Comparison of ENCODE assay signal across 10 cellular contexts in genomic region chr11:554428-554823, GRCh38. TPM values are rescaled to one million over a fixed set of nuclear protein-coding genes. Genes with fewer than 3 reads are reported as not detected.
A peak's percentile ranks its signal among the peaks of the same experiment; 100 is the strongest.
DNase-seq lines count a peak whose midpoint lies in the region; ATAC-seq and TF ChIP-seq lines count a peak whose summit lies in the region.
"Had no signal": no experiment of that assay in that cellular context is flagged by ENCODE, and none has a peak within 500 bp of the region (broad histone marks: within the 10 kb centered on the region; RNA-seq: fewer than 3 reads in every experiment).

No MANE protein-coding gene starts in this region.

- H3K4me3 ChIP-seq in GM06990 (replicated peaks; ENCODE audit: low read depth, low read length), result peak overlapping the region; percentile 49
- H3K4me3 ChIP-seq in PC-9, result no peak overlapping the region
- peak overlapping the region; percentile 58 for H3K4me3 ChIP-seq in epithelial cell of proximal tubule (ENCODE audit: low read depth, low read length)
- H3K4me3 ChIP-seq in psoas muscle, result peak overlapping the region; percentile 49

- H3K27me3 ChIP-seq in GM06990 (replicated peaks; ENCODE audit: control insufficient read depth, insufficient read depth, low read length), result peaks cover 2% of the 10 kb centered on the region
- no peaks in the 10 kb centered on the region for H3K27me3 ChIP-seq in PC-9 (ENCODE audit: insufficient read depth, low read depth)
- H3K27me3 ChIP-seq in psoas muscle (ENCODE audit: insufficient read depth in 3 of 3, low read length in 2 of 3), result peaks cover 0 to 64% (median 36%) of the 10 kb centered on the region in 3 donors
- H3K27me3 ChIP-seq: thyroid gland had no signal

- H3K4me1 ChIP-seq in PC-9 (replicated peaks; ENCODE audit: insufficient read depth), result no peaks in the 10 kb centered on the region
- H3K4me1 ChIP-seq in psoas muscle, result peaks cover 5% of the 10 kb centered on the region

- CTCF ChIA-PET in PC-9 (lab: Charles Lee), result interaction anchor here (1.2 kb wide), 1 partner anchor 172 kb away, joined by 3 read pairs; no protein-coding TSS in a partner anchor

- peak overlapping the region; percentile 64 for H3K4me2 ChIP-seq in PC-9

- no peaks in the 10 kb centered on the region for H3K79me2 ChIP-seq in PC-9 (ENCODE audit: low read depth)

- no peaks in the 10 kb centered on the region for H4K20me1 ChIP-seq in PC-9 (ENCODE audit: insufficient read depth)

- H3F3A ChIP-seq in PC-9 (ENCODE audit: insufficient read depth, low read depth), result peaks cover 7% of the 10 kb centered on the region; the same call in 1 of the 2 replicates

- H3K9me3 ChIP-seq in PC-9 (ENCODE audit: insufficient read depth, low read depth), result no peaks in the 10 kb centered on the region
- H3K9me3 ChIP-seq in psoas muscle, result no peaks in the 10 kb centered on the region
- H3K9me3 ChIP-seq: thyroid gland had no signal

- H3K36me3 ChIP-seq in GM06990 (ENCODE audit: control insufficient read depth, insufficient read depth, low read length) (no peaks in the 10 kb centered on the region), PC-9 (ENCODE audit: low read depth) (no peaks in the 10 kb centered on the region), psoas muscle (ENCODE audit: insufficient read depth in 1 of 2, low read depth in 1 of 2) (no peaks in the 10 kb centered on the region)
- H3K36me3 ChIP-seq: thyroid gland had no signal

- ATAC-seq in psoas muscle (peak in 3 of 4 donors; percentile 13 to 21 (median 15)), GM19455 (IDR thresholded peaks at IDR 0.05; ENCODE audit: unreplicated experiment) (no peak), GM21723 (IDR thresholded peaks at IDR 0.05; ENCODE audit: unreplicated experiment) (no peak), HG03196 (IDR thresholded peaks at IDR 0.05; ENCODE audit: unreplicated experiment) (no peak)

- no peak overlapping the region for H2AFZ ChIP-seq in PC-9

- intact Hi-C loops in PC-9 (cut with micrococcal nuclease; ENCODE audit: unreplicated experiment) (no loop called here), psoas muscle (cut with DNase I) (loop anchor here (2.0 kb wide), 2 partner anchors 168 to 170 kb away; no protein-coding TSS in a partner anchor), posterior cingulate gyrus (cut with DNase I) (no loop called here)

- TF ChIP-seq CTCF in GM06990 (IDR thresholded peaks at IDR 0.05; ENCODE audit: insufficient read depth, low read length, poor library complexity, severe bottlenecking) (no peak), PC-9 (conservative IDR thresholded peaks at IDR 0.05) (no peak), epithelial cell of proximal tubule (conservative IDR thresholded peaks at IDR 0.05; ENCODE audit: low read depth, low read length) (no peak), psoas muscle (IDR thresholded peaks at IDR 0.05) (no peak)

- no peaks in the 10 kb centered on the region for H3K9me2 ChIP-seq in PC-9 (ENCODE audit: insufficient read depth)

- H3K27ac ChIP-seq in PC-9, result no peak overlapping the region
- no peak overlapping the region for H3K27ac ChIP-seq in psoas muscle
- H3K27ac ChIP-seq: thyroid gland had no signal

- WGBS in psoas muscle, 3 donors, result 20 to 24% (median 23%) methylated on average over 18 to 21 of the region's 21 CpGs

- POLR2A ChIA-PET in PC-9 (lab: Charles Lee; ENCODE audit: unreplicated experiment), result interaction anchor here (0.5 kb wide), 1 partner anchor 272 kb away, joined by 10 read pairs; no protein-coding TSS in a partner anchor

- no peak for DNase-seq in GM06990 (ENCODE audit: extremely low read depth, insufficient read length)
- DNase-seq in PC-9, result no peak
- DNase-seq in epithelial cell of proximal tubule (ENCODE audit: low read depth), result no peak
- no peak for DNase-seq in psoas muscle
- DNase-seq in posterior cingulate gyrus, result no peak
- DNase-seq: amniotic stem cell had no signal

- BruUV-seq in PC-9 (replicated peaks; lab: Mats Ljungman, UMichigan), result no TSS peak

RNA-seq across cellular contexts. Expression of gene LMNTD2, which starts 6.1 kb away (rescaled TPM):
- total RNA-seq in PC-9 (2021) (12.8 and 16.3 TPM in 2 replicates), epithelial cell of proximal tubule (1.5 and 2.2 TPM in 2 replicates), psoas muscle (under 1 TPM in 2 of 4 donors, not detected in 2; 0.25 to 0.27 TPM)
- under 1 TPM; 0.04 to 0.12 (median 0.09) TPM for polyA plus RNA-seq in psoas muscle

RNA-seq across cellular contexts. Expression of gene RASSF7, which starts 6.3 kb away (rescaled TPM):
- 36.2 and 40.8 TPM in 2 replicates for total RNA-seq in PC-9 (2021)
- total RNA-seq in epithelial cell of proximal tubule, result 106 and 154 TPM in 2 replicates
- 1 to 10 TPM in 1 of 4 donors, under 1 TPM in 2, not detected in 1; 0.78 to 1.2 (median 0.84) TPM for total RNA-seq in psoas muscle
- polyA plus RNA-seq in psoas muscle, result 1 to 10 TPM in 1 of 3 donors, under 1 TPM in 2; 0.65 to 1.4 (median 1.00) TPM

RNA-seq across cellular contexts. Expression of gene LRRC56, which starts 17.1 kb away (rescaled TPM):
- total RNA-seq in PC-9 (2021), result 5.0 and 6.3 TPM in 2 replicates
- 0.87 and 1.6 TPM in 2 replicates for total RNA-seq in epithelial cell of proximal tubule
- under 1 TPM; 0.30 to 0.84 (median 0.55) TPM for total RNA-seq in psoas muscle
- under 1 TPM in 2 of 3 donors, not detected in 1; 0.39 to 0.61 TPM for polyA plus RNA-seq in psoas muscle

RNA-seq across cellular contexts. Expression of gene HRAS, which starts 19.1 kb away (rescaled TPM):
- total RNA-seq in PC-9 (2021), result 47.2 and 47.5 TPM in 2 replicates
- 63.2 and 128 TPM in 2 replicates for total RNA-seq in epithelial cell of proximal tubule
- 10 to 100 TPM; 43.6 to 74.7 (median 53.9) TPM for total RNA-seq in psoas muscle
- polyA plus RNA-seq in psoas muscle, result 10 to 100 TPM; 53.9 to 76.2 (median 66.3) TPM

RNA-seq across cellular contexts. Expression of gene PHRF1, which starts 21.8 kb away (rescaled TPM):
- 21.7 and 24.5 TPM in 2 replicates for total RNA-seq in PC-9 (2021)
- 24.2 and 33.5 TPM in 2 replicates for total RNA-seq in epithelial cell of proximal tubule
- total RNA-seq in psoas muscle, result 10 to 100 TPM; 19.8 to 31.2 (median 25.0) TPM
- polyA plus RNA-seq in psoas muscle, result 10 to 100 TPM; 11.7 to 19.5 (median 13.5) TPM

Comparison
In these comparisons a context has a peak if more than half of its experiments do, and no peak if none do; other contexts are left out.
1. ATAC-seq: peak in psoas muscle (3 of 4); none in GM19455 (single experiment), GM21723 (single experiment) and HG03196 (single experiment).
2. RNA of gene RASSF7, which starts 6.3 kb away (total RNA-seq): 106 to 154 TPM in epithelial cell of proximal tubule and 36.2 to 40.8 TPM in PC-9; 0.78 to 1.2 TPM in psoas muscle; every median in the first group is over 10 times any median in the second.
3. intact Hi-C loops: an anchor here in psoas muscle (2.0 kb wide); none called in PC-9 and posterior cingulate gyrus.